ENCODE assay signal across 1 cellular context in the genomic region with DNA sequence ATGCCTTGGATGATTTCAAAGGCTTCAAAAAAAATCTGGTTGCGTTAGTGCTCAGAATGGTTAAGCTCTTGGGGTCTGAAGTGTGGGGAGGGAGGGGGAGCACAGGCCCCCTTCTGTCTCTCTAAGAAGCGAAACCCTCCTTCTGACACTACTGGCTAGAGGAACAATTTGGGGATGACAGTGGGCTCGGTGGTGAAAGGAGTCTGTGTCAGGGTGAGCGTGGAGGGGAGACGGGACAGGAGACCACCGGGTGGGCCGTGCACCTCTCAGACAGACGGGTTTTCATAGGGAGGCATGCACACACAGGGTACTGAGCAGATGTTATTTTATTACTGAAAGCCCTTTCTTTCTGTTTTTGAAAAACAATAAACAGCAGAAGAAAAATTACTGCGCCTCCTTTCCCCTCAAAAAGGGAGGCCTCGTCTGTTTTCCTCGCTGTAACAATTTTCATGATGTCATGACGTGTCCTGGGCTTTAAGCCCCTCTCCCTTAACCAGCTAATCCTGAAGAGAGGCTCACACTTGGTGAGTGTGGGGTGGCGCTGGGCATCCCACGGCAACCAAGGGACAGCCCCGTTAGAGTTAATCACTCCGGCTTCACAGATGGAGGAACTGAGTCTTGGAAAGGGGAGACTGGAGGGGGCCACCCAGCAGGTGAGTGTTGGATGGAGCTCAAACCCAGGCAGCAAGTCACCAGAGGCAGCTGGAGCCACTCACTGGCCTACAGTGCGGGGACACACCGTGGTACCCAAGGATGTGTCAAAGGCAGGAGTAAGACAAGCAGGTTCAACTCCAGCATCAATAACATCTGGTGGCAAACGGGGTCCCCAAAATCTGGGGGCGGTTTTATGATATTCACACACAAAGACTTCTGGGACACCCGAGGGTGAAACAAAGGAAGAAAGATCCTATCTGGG.
TF ChIP-seq lines count a peak whose summit lies in the region.

No MANE protein-coding gene starts in this region.

TF ChIP-seq in K562, 482 proteins besides CTCF, POLR2A, EP300 and RAD21 (continued from another document):
- TF ChIP-seq, protein P1, sequence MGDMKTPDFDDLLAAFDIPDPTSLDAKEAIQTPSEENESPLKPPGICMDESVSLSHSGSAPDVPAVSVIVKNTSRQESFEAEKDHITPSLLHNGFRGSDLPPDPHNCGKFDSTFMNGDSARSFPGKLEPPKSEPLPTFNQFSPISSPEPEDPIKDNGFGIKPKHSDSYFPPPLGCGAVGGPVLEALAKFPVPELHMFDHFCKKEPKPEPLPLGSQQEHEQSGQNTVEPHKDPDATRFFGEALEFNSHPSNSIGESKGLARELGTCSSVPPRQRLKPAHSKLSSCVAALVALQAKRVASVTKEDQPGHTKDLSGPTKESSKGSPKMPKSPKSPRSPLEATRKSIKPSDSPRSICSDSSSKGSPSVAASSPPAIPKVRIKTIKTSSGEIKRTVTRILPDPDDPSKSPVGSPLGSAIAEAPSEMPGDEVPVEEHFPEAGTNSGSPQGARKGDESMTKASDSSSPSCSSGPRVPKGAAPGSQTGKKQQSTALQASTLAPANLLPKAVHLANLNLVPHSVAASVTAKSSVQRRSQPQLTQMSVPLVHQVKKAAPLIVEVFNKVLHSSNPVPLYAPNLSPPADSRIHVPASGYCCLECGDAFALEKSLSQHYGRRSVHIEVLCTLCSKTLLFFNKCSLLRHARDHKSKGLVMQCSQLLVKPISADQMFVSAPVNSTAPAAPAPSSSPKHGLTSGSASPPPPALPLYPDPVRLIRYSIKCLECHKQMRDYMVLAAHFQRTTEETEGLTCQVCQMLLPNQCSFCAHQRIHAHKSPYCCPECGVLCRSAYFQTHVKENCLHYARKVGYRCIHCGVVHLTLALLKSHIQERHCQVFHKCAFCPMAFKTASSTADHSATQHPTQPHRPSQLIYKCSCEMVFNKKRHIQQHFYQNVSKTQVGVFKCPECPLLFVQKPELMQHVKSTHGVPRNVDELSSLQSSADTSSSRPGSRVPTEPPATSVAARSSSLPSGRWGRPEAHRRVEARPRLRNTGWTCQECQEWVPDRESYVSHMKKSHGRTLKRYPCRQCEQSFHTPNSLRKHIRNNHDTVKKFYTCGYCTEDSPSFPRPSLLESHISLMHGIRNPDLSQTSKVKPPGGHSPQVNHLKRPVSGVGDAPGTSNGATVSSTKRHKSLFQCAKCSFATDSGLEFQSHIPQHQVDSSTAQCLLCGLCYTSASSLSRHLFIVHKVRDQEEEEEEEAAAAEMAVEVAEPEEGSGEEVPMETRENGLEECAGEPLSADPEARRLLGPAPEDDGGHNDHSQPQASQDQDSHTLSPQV (IDR thresholded peaks at IDR 0.05): 0 out of 2 replicates have a peak, but pooled peaks have one; percentile 5
- TF ChIP-seq, protein P2, sequence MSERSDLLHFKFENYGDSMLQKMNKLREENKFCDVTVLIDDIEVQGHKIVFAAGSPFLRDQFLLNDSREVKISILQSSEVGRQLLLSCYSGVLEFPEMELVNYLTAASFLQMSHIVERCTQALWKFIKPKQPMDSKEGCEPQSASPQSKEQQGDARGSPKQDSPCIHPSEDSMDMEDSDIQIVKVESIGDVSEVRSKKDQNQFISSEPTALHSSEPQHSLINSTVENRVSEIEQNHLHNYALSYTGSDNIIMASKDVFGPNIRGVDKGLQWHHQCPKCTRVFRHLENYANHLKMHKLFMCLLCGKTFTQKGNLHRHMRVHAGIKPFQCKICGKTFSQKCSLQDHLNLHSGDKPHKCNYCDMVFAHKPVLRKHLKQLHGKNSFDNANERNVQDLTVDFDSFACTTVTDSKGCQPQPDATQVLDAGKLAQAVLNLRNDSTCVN (CRISPR knock-in tag; IDR thresholded peaks at IDR 0.05): 0 out of 2 replicates have a peak, but pooled peaks have one; percentile 55
- TF ChIP-seq SMARCA5 (IDR thresholded peaks at IDR 0.05) (0 out of 2 replicates have a peak, but pooled peaks have one; percentile 20), TAF7 (tag; IDR thresholded peaks at IDR 0.05) (0 out of 2 replicates have a peak, but pooled peaks have one; percentile 11), OTX1 (CRISPR knock-in tag; IDR thresholded peaks at IDR 0.05) (0 out of 2 replicates have a peak, but pooled peaks have one; percentile 26), POLR2B (IDR thresholded peaks at IDR 0.05; ENCODE audit: low read depth, partially characterized antibody) (no peak), ZNF77 (CRISPR knock-in tag; IDR thresholded peaks at IDR 0.05) (no peak), CHD1 (IDR thresholded peaks at IDR 0.05; ENCODE audit: low read length) (no peak), HNRNPK (IDR thresholded peaks at IDR 0.05; ENCODE audit: low read depth, low read length, poor library complexity, severe bottlenecking) (no peak), SMARCA4 (IDR thresholded peaks at IDR 0.05) (no peak), GTF2F1 (IDR thresholded peaks at IDR 0.05; ENCODE audit: low read depth, low read length) (no peak), ATF1 (CRISPR knock-in tag; IDR thresholded peaks at IDR 0.05) (no peak), ATF1 (tag; IDR thresholded peaks at IDR 0.05) (no peak), RB1 (IDR thresholded peaks at IDR 0.05; ENCODE audit: low read depth) (no peak), ELF4 (CRISPR knock-in tag; IDR thresholded peaks at IDR 0.05) (0 out of 2 replicates have a peak, but pooled peaks have one; percentile 10)
- TF ChIP-seq, protein P3, sequence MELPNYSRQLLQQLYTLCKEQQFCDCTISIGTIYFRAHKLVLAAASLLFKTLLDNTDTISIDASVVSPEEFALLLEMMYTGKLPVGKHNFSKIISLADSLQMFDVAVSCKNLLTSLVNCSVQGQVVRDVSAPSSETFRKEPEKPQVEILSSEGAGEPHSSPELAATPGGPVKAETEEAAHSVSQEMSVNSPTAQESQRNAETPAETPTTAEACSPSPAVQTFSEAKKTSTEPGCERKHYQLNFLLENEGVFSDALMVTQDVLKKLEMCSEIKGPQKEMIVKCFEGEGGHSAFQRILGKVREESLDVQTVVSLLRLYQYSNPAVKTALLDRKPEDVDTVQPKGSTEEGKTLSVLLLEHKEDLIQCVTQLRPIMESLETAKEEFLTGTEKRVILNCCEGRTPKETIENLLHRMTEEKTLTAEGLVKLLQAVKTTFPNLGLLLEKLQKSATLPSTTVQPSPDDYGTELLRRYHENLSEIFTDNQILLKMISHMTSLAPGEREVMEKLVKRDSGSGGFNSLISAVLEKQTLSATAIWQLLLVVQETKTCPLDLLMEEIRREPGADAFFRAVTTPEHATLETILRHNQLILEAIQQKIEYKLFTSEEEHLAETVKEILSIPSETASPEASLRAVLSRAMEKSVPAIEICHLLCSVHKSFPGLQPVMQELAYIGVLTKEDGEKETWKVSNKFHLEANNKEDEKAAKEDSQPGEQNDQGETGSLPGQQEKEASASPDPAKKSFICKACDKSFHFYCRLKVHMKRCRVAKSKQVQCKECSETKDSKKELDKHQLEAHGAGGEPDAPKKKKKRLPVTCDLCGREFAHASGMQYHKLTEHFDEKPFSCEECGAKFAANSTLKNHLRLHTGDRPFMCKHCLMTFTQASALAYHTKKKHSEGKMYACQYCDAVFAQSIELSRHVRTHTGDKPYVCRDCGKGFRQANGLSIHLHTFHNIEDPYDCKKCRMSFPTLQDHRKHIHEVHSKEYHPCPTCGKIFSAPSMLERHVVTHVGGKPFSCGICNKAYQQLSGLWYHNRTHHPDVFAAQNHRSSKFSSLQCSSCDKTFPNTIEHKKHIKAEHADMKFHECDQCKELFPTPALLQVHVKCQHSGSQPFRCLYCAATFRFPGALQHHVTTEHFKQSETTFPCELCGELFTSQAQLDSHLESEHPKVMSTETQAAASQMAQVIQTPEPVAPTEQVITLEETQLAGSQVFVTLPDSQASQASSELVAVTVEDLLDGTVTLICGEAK (IDR thresholded peaks at IDR 0.05): peak; percentile 43; the same call in 1 of the 2 replicates
- TF ChIP-seq, protein P3 (CRISPR knock-in tag; IDR thresholded peaks at IDR 0.05): no peak
